9 cellular contexts compared by ENCODE assay signal in genomic region chr19:4595158-4595557, GRCh38. TPM values are rescaled to one million over a fixed set of nuclear protein-coding genes. Genes with fewer than 3 reads are reported as not detected.
"Had no signal": no experiment of that assay in that cellular context is flagged by ENCODE, and none has a peak within 500 bp of the region (broad histone marks: within the 10 kb centered on the region; RNA-seq: fewer than 3 reads in every experiment).

No MANE protein-coding gene starts in this region.

RNA-seq across cellular contexts. Expression of gene SEMA6B, which starts 35.7 kb away (rescaled TPM):
- total RNA-seq: activated CD4-positive, alpha-beta memory T cell treated with anti-CD3 and anti-CD28 coated beads, Interleukin-2, amount 10 ng/mL, durations not matched to agents 7 days and 5 days; activated CD4-positive, alpha-beta T cell treated with anti-CD3 and anti-CD28 coated beads for 36 hours; activated CD4-positive, alpha-beta T cell treated with anti-CD3 and anti-CD28 coated beads, Interleukin-2, amount 10 ng/mL, durations not matched to agents 7 days and 5 days; activated CD8-positive, alpha-beta memory T cell treated with anti-CD3 and anti-CD28 coated beads, Interleukin-2, amount 10 ng/mL, durations not matched to agents 7 days and 5 days; activated CD8-positive, alpha-beta T cell treated with anti-CD3 and anti-CD28 coated beads, Interleukin-2, amount 10 ng/mL, durations not matched to agents 7 days and 5 days; activated T-helper 2 cell treated with anti-CD3 and anti-CD28 coated beads, Interferon-gamma antibody, Interleukin-2, Interleukin-4, amounts not matched to agents 10 μg/mL and 5 μg/mL and 100 μg/mL, durations not matched to agents 14 hours and 24 hours and 36 hours; T-helper 1 cell treated with Interleukin-12 subunit alpha and Interleukin-12 subunit beta and Interleukin-4 antibody, amounts not matched to agents 30 ng/mL and 1 ng/mL, for 36 hours; T-helper 2 cell treated with Interferon-gamma antibody and Interleukin-4, amounts not matched to agents 100 ng/mL and 5 ng/mL, for 36 hours had no signal

RNA-seq across cellular contexts. Expression of gene LRG1, which starts 55.3 kb away (rescaled TPM):
- total RNA-seq: activated CD8-positive, alpha-beta T cell treated with anti-CD3 and anti-CD28 coated beads, Interleukin-2, amount 10 ng/mL, durations not matched to agents 7 days and 5 days; activated naive CD8-positive, alpha-beta T cell treated with anti-CD3 and anti-CD28 coated beads, Interleukin-2, amount 10 ng/mL, durations not matched to agents 7 days and 5 days had no signal
